In the genomic region with DNA sequence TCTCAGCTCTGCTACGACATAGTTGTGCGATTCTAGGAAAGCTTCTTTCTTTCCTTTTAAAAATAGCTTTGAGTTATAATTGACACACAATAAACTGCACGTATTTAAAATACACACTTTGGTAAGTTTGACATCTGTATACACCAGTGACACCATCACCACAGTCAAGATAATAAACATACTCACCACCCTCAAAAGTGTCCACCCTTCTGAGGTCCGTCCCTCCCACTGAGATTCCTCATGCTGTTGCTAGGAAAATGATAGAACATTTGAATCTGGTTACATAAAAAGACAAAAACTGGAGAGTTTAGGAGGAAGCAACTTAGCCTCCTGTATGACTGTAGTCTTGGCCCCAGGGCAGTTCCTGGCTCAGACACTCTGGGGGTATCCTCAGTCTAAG, we compare ENCODE assay signal across 19 cellular contexts. TPM values are rescaled to one million over a fixed set of nuclear protein-coding genes. Genes with fewer than 3 reads are reported as not detected.
A peak's percentile ranks its signal among the peaks of the same experiment; 100 is the strongest.
DNase-seq lines count a peak whose midpoint lies in the region; ATAC-seq, FAIRE-seq and TF ChIP-seq lines count a peak whose summit lies in the region.
"Had no signal": no experiment of that assay in that cellular context is flagged by ENCODE, and none has a peak within 500 bp of the region (broad histone marks: within the 10 kb centered on the region; RNA-seq: fewer than 3 reads in every experiment).

No MANE protein-coding gene starts in this region.

- no peaks in the 10 kb centered on the region for H3K36me3 ChIP-seq in HCT116 (ENCODE audit: control insufficient read depth in 1 of 2, insufficient read depth in 2 of 2, low read length in 2 of 2)
- H3K36me3 ChIP-seq in SU-DHL-6 (ENCODE audit: low read length), result no peaks in the 10 kb centered on the region
- H3K36me3 ChIP-seq in fibroblast of lung (ENCODE audit: control insufficient read depth, insufficient read depth, low read length), result no peaks in the 10 kb centered on the region
- H3K36me3 ChIP-seq in CD8-positive, alpha-beta T cell (ENCODE audit: insufficient read depth, low read length), result no peaks in the 10 kb centered on the region
- H3K36me3 ChIP-seq: BLaER1, HAP-1, Peyer's patch had no signal

- no peak overlapping the region for H3K27ac Mint-ChIP-seq in chondrocyte (ENCODE audit: unreplicated experiment)
- no peak overlapping the region for H3K27ac Mint-ChIP-seq in CD8-positive, alpha-beta T cell

- H3K4me2 ChIP-seq in A549, result no peak overlapping the region
- H3K4me2 ChIP-seq in HCT116 (ENCODE audit: low read length), result no peak overlapping the region
- no peak overlapping the region for H3K4me2 ChIP-seq in SU-DHL-6 (ENCODE audit: low read depth, low read length, poor library complexity, severe bottlenecking)
- H3K4me2 ChIP-seq in fibroblast of lung (ENCODE audit: extremely low read depth, insufficient read depth, low read length), result peak overlapping the region; percentile 35
- H3K4me2 ChIP-seq: BLaER1 had no signal

- no peak for DNase-seq in A549 (ENCODE audit: low read depth in 1 of 2, low spot score in 1 of 2)
- no peak for DNase-seq in HCT116 (ENCODE audit: low read depth, low spot score)
- peak; percentile 5 to 36 for DNase-seq in fibroblast of lung (ENCODE audit: low read depth in 2 of 2)
- no peak for DNase-seq in NCI-H1105 (lab: John Stamatoyannopoulos, UW)
- no peak for DNase-seq in chondrocyte (ENCODE audit: low spot score)
- no peak for DNase-seq in CD8-positive, alpha-beta T cell
- DNase-seq: 8988T, DND-41, MV-4-11, NCI-H1417 treated with DMSO at 0.1 percent for 48 hours, NCI-H1930, NCI-H446 treated with DMSO at 0.1 percent for 48 hours, Peyer's patch, Right ventricle myocardium superior had no signal

- H3K9me2 ChIP-seq in HCT116 (ENCODE audit: insufficient read depth) (no peaks in the 10 kb centered on the region), SU-DHL-6 (replicated peaks; ENCODE audit: insufficient read depth, low read length) (no peaks in the 10 kb centered on the region)

- CTCF ChIA-PET in A549 (lab: Yijun Ruan, JAX), result interaction anchor here (0.7 to 11.6 kb wide), 22 partner anchors 8 to 650 kb away, joined by 3 to 161 read pairs (median 6); no protein-coding TSS in a partner anchor
- CTCF ChIA-PET in HCT116 (lab: Charles Lee), result interaction anchor here (1.4 to 4.5 kb wide), 2 partner anchors 134 to 150 kb away, joined by 4 to 57 read pairs; no protein-coding TSS in a partner anchor
- CTCF ChIA-PET in CD8-positive, alpha-beta T cell (lab: Charles Lee), result interaction anchor here (1.0 to 1.2 kb wide), 3 partner anchors 11 to 625 kb away, joined by 3 to 4 read pairs (median 3); a partner anchor contains a TSS

- H4K20me1 ChIP-seq in HCT116 (ENCODE audit: insufficient read depth), result no peaks in the 10 kb centered on the region
- no peaks in the 10 kb centered on the region for H4K20me1 ChIP-seq in SU-DHL-6 (ENCODE audit: low read depth, low read length)
- H4K20me1 ChIP-seq in fibroblast of lung (ENCODE audit: control insufficient read depth, extremely low read depth, insufficient read depth, low read length), result no peaks in the 10 kb centered on the region
- H4K20me1 ChIP-seq: BLaER1 had no signal

- no peak for FAIRE-seq in A549 (lab: Jason Lieb, UNC)

- no peaks in the 10 kb centered on the region for H3K36me3 Mint-ChIP-seq in chondrocyte (ENCODE audit: low read depth)
- H3K36me3 Mint-ChIP-seq in CD8-positive, alpha-beta T cell, result no peaks in the 10 kb centered on the region

- BruUV-seq in HCT116 (replicated peaks; lab: Mats Ljungman, UMichigan), result no TSS peak

- no peak overlapping the region for H3K4me3 Mint-ChIP-seq in chondrocyte (ENCODE audit: unreplicated experiment)
- H3K4me3 Mint-ChIP-seq in CD8-positive, alpha-beta T cell, result no peak overlapping the region

- H3K4me1 ChIP-seq in A549 (peaks cover 9% of the 10 kb centered on the region; the same call in 2 of the 3 replicates), HCT116 (ENCODE audit: control insufficient read depth in 1 of 2, insufficient read depth in 2 of 2, low read length in 2 of 2) (peaks cover 0 to 11% of the 10 kb centered on the region in 2 experiments; a peak in 3 of 4 replicates), fibroblast of lung (ENCODE audit: control insufficient read depth, extremely low read depth, insufficient read depth, low read length) (no peaks in the 10 kb centered on the region)
- H3K4me1 ChIP-seq in CD8-positive, alpha-beta T cell (ENCODE audit: insufficient read depth, low read length), result no peaks in the 10 kb centered on the region
- H3K4me1 ChIP-seq: BLaER1, HAP-1 had no signal

- TF ChIP-seq EP300 in A549 (IDR thresholded peaks at IDR 0.05), result no peak

- RAD21 ChIA-PET in HCT116 (lab: Charles Lee; ENCODE audit: low non-redundant PET in 1 of 2, low total read pairs in 2 of 2, uncharacterized antibody in 2 of 2, unreplicated experiment in 2 of 2), result no interaction called here

- TF ChIP-seq POLR2A in A549 (IDR thresholded peaks at IDR 0.05; ENCODE audit: low read length) (no peak), HCT116 (IDR thresholded peaks at IDR 0.05; ENCODE audit: borderline replicate concordance, extremely low read depth, insufficient read depth, insufficient read length) (no peak)

- H3K9me3 ChIP-seq in A549, result no peaks in the 10 kb centered on the region
- H3K9me3 ChIP-seq in HCT116 (ENCODE audit: control insufficient read depth in 1 of 2, insufficient read depth in 1 of 2, low read depth in 1 of 2, low read length in 2 of 2), result no peaks in the 10 kb centered on the region
- H3K9me3 ChIP-seq in SU-DHL-6 (ENCODE audit: insufficient read depth, low read length), result no peaks in the 10 kb centered on the region
- no peaks in the 10 kb centered on the region for H3K9me3 ChIP-seq in fibroblast of lung (ENCODE audit: control insufficient read depth, insufficient read depth, low read depth, low read length)
- H3K9me3 ChIP-seq in CD8-positive, alpha-beta T cell (ENCODE audit: low read length), result no peaks in the 10 kb centered on the region
- H3K9me3 ChIP-seq: BLaER1, HAP-1, Peyer's patch had no signal

- H3K9ac ChIP-seq in HCT116 (ENCODE audit: low read length) (no peak overlapping the region), SU-DHL-6 (ENCODE audit: low read length) (no peak overlapping the region), fibroblast of lung (ENCODE audit: insufficient read depth, low read length) (no peak overlapping the region)
- H3K9ac ChIP-seq: BLaER1 had no signal

- ATAC-seq in A549, result peak in 1 of 2 experiments; percentile 26; a peak in 2 of 6 replicates
- no peak for ATAC-seq in HCT116
- no peak for ATAC-seq in GM18858 (IDR thresholded peaks at IDR 0.05; ENCODE audit: unreplicated experiment)
- ATAC-seq in CD8-positive, alpha-beta T cell, result no peak

- H2AFZ ChIP-seq in HCT116 (ENCODE audit: low read depth, low read length, poor library complexity, severe bottlenecking) (peak overlapping the region; percentile 66), SU-DHL-6 (ENCODE audit: low read depth, low read length, severe bottlenecking) (peak overlapping the region; percentile 33), fibroblast of lung (ENCODE audit: low read length) (peak overlapping the region; percentile 40)

- H3K79me2 ChIP-seq in HCT116 (ENCODE audit: insufficient read depth, low read length) (no peaks in the 10 kb centered on the region), SU-DHL-6 (ENCODE audit: insufficient read depth, low read length) (no peaks in the 10 kb centered on the region), fibroblast of lung (ENCODE audit: control insufficient read depth, insufficient read depth, low read length) (no peaks in the 10 kb centered on the region)

- intact Hi-C loops in HCT116 (cut with micrococcal nuclease), result loop anchor here (5.0 kb wide), 2 partner anchors 265 to 275 kb away; no protein-coding TSS in a partner anchor
- intact Hi-C loops in CD8-positive, alpha-beta T cell (cut with DNase I, micrococcal nuclease), result loop anchor here (5.0 to 10.0 kb wide), 4 partner anchors 150 to 1268 kb away; no protein-coding TSS in a partner anchor

- TF ChIP-seq CTCF in A549 (IDR thresholded peaks at IDR 0.05) (no peak), HCT116 (IDR thresholded peaks at IDR 0.05 in 2 of 3, conservative IDR thresholded peaks at IDR 0.05 in 1 of 3; ENCODE audit: borderline replicate concordance in 1 of 3, insufficient read depth in 1 of 3, low read depth in 2 of 3, low read length in 2 of 3) (no peak), SU-DHL-6 (IDR thresholded peaks at IDR 0.05; ENCODE audit: insufficient read depth, low read length, poor library complexity, severe bottlenecking) (no peak), fibroblast of lung (conservative IDR thresholded peaks at IDR 0.05 in 1 of 2, IDR thresholded peaks at IDR 0.05 in 1 of 2; ENCODE audit: low read depth in 1 of 2, low read length in 2 of 2) (no peak), chondrocyte (IDR thresholded peaks at IDR 0.05) (no peak)
- TF ChIP-seq CTCF in CD8-positive, alpha-beta T cell (IDR thresholded peaks at IDR 0.05), result no peak

- no peaks in the 10 kb centered on the region for H3K9me3 Mint-ChIP-seq in chondrocyte (ENCODE audit: low read depth)
- no peaks in the 10 kb centered on the region for H3K9me3 Mint-ChIP-seq in CD8-positive, alpha-beta T cell

- TF ChIP-seq RAD21 in A549 (conservative IDR thresholded peaks at IDR 0.05 in 1 of 2, IDR thresholded peaks at IDR 0.05 in 1 of 2), result no peak
- TF ChIP-seq RAD21 in HCT116 (IDR thresholded peaks at IDR 0.05; ENCODE audit: low read depth), result no peak

- H3K4me1 Mint-ChIP-seq in chondrocyte (ENCODE audit: low read depth), result peaks cover under 1% of the 10 kb centered on the region
- no peaks in the 10 kb centered on the region for H3K4me1 Mint-ChIP-seq in CD8-positive, alpha-beta T cell (ENCODE audit: low read depth)

- POLR2A ChIA-PET in A549 (lab: Yijun Ruan, JAX) (no interaction called here), HCT116 (lab: Charles Lee) (interaction anchor here (1.1 kb wide), 1 partner anchor 48 kb away, joined by 3 read pairs; no protein-coding TSS in a partner anchor)
- POLR2A ChIA-PET in CD8-positive, alpha-beta T cell (lab: Charles Lee), result no interaction called here

- H3F3A ChIP-seq in SU-DHL-6 (ENCODE audit: insufficient read depth), result no peaks in the 10 kb centered on the region

- H3K27me3 ChIP-seq in HCT116 (ENCODE audit: insufficient read depth, low read length), result no peaks in the 10 kb centered on the region
- H3K27me3 ChIP-seq in SU-DHL-6 (ENCODE audit: low read length), result no peaks in the 10 kb centered on the region
- no peaks in the 10 kb centered on the region for H3K27me3 ChIP-seq in fibroblast of lung (ENCODE audit: control insufficient read depth, insufficient read depth, low read length)
- no peaks in the 10 kb centered on the region for H3K27me3 ChIP-seq in CD8-positive, alpha-beta T cell (ENCODE audit: insufficient read depth, low read length)
- H3K27me3 ChIP-seq: BLaER1, Peyer's patch had no signal

- whole genome bisulfite sequencing in A549 (ENCODE audit: missing lambda C conversion rate), result 78% methylated on average over 4 of the region's 4 CpGs

- no peaks in the 10 kb centered on the region for H3K27me3 Mint-ChIP-seq in chondrocyte (ENCODE audit: low read depth)
- no peaks in the 10 kb centered on the region for H3K27me3 Mint-ChIP-seq in CD8-positive, alpha-beta T cell (ENCODE audit: low read depth)

- H3K27ac ChIP-seq in A549 (peak overlapping the region; percentile 40 to 69; a peak in 3 of 6 replicates), HCT116 (ENCODE audit: low read depth, low read length) (no peak overlapping the region), SU-DHL-6 (ENCODE audit: low read depth, low read length) (no peak overlapping the region), fibroblast of lung (ENCODE audit: insufficient read depth, low read length) (no peak overlapping the region)
- no peak overlapping the region for H3K27ac ChIP-seq in CD8-positive, alpha-beta T cell (ENCODE audit: low read depth, low read length)
- H3K27ac ChIP-seq: BLaER1, Peyer's patch, SK-N-MC had no signal

- no peak overlapping the region for H3K4me3 ChIP-seq in A549
- H3K4me3 ChIP-seq in HCT116 (replicated peaks in 1 of 2; ENCODE audit: low read depth in 1 of 2, low read length in 2 of 2), result no peak overlapping the region
- H3K4me3 ChIP-seq in SU-DHL-6 (ENCODE audit: insufficient read depth, low read length, poor library complexity, severe bottlenecking), result no peak overlapping the region
- H3K4me3 ChIP-seq in fibroblast of lung (replicated peaks in 1 of 4; ENCODE audit: control extremely low read depth in 1 of 4, insufficient read depth in 1 of 4, low read depth in 3 of 4, low read length in 4 of 4), result no peak overlapping the region
- H3K4me3 ChIP-seq in CD8-positive, alpha-beta T cell (ENCODE audit: low read depth, low read length), result no peak overlapping the region
- H3K4me3 ChIP-seq: BLaER1, HAP-1, Peyer's patch, SK-N-MC had no signal

RNA-seq across cellular contexts. Expression of a gene that starts 17.2 kb away (rescaled TPM):
- polyA plus RNA-seq in A549 (2011; rRNA removed), result not detected in 2 replicates
- polyA plus RNA-seq in A549 (2012; cell fraction: cytosol; rRNA removed), result not detected in 2 replicates
- polyA plus RNA-seq in A549 (2012; cell fraction: nucleus; rRNA removed), result not detected in 2 replicates
- not detected in 3 replicates for polyA plus RNA-seq in A549 (2017; fragmentation: RNase III; extraction: RNeasy Plus Mini Kit Qiagen cat#74134 plus additional on column Dnase treatment)
- not detected in 2 replicates for polyA minus RNA-seq in A549 (2011; rRNA and poly(A)+ RNA removed)
- total RNA-seq in HCT116 (2021; ENCODE audit: unreplicated experiment), result not detected
- polyA plus RNA-seq in HCT116 (2012), result not detected in 2 replicates
- not detected in 2 replicates for total RNA-seq in fibroblast of lung
- polyA plus RNA-seq in fibroblast of lung, result not detected in 2 replicates
- polyA plus RNA-seq in fibroblast of lung (2012), result not detected in 2 replicates
- not detected in 2 replicates for polyA minus RNA-seq in fibroblast of lung (ENCODE audit: low replicate concordance)
- not detected in 3 replicates for total RNA-seq in chondrocyte
- total RNA-seq in CD8-positive, alpha-beta T cell, result not detected
- total RNA-seq: Right ventricle myocardium superior had no signal

RNA-seq across cellular contexts. Expression of a gene that starts 48.2 kb away (rescaled TPM):
- polyA plus RNA-seq in A549 (2011; rRNA removed) (226 and 328 TPM in 2 replicates), A549 (2017; fragmentation: RNase III; extraction: RNeasy Plus Mini Kit Qiagen cat#74134 plus additional on column Dnase treatment) (50.7 to 88.7 TPM (median 73.1 TPM) in 3 replicates), fibroblast of lung (12.4 and 24.9 TPM in 2 replicates)
- polyA plus RNA-seq in A549 (2012; cell fraction: cytosol; rRNA removed), result 44.4 and 70.1 TPM in 2 replicates
- polyA plus RNA-seq in A549 (2012; cell fraction: nucleus; rRNA removed), result 25.0 and 35.5 TPM in 2 replicates
- polyA minus RNA-seq in A549 (2011; rRNA and poly(A)+ RNA removed), result 228 and 243 TPM in 2 replicates
- total RNA-seq in HCT116 (2021; ENCODE audit: unreplicated experiment) (119 TPM), fibroblast of lung (20.8 and 25.1 TPM in 2 replicates), chondrocyte (1.2 to 1.9 TPM (median 1.9 TPM) in 3 replicates)
- 125 and 128 TPM in 2 replicates for polyA plus RNA-seq in HCT116 (2012)
- 5.7 and 11.7 TPM in 2 replicates for polyA plus RNA-seq in fibroblast of lung (2012)
- polyA minus RNA-seq in fibroblast of lung (ENCODE audit: low replicate concordance), result 12.2 and 29.0 TPM in 2 replicates
- 1 to 10 TPM; 2.5 to 2.7 TPM for total RNA-seq in CD8-positive, alpha-beta T cell

Comparison
In these comparisons a context has a peak if more than half of its experiments do, and no peak if none do; other contexts are left out.
1. DNase-seq: peak in fibroblast of lung (2 of 2); none in A549 (0 of 2), HCT116 (single experiment), NCI-H1105 (single experiment), chondrocyte (single experiment) and CD8-positive, alpha-beta T cell (0 of 7).
2. H3K27ac ChIP-seq: peak in A549 (2 of 2); none in HCT116 (single experiment), SU-DHL-6 (single experiment), fibroblast of lung (single experiment) and CD8-positive, alpha-beta T cell (single experiment).
3. Peak in every context shown above with its lines, with median percentiles within 50 percentile points of each other: H2AFZ ChIP-seq.